Comparison of ENCODE assay signal across 34 cellular contexts in the genomic region with DNA sequence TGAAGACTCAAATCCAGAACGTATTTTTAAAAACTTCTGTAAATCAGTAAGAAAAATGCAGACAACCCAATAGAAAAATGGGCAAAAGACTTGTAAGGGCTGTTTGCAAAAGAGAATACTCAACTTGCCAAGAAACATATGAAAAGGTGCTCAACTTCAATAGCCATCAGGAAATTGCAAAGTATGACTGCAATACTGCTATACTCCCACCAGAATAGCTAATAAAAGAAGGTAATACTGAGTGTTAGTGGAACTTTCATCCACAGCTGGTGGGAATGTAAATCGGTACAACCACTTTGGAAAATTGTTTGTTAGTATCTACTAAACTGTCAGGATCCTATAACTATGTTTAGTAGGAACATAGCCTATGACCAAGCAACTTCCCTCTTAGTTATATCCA. TPM values are rescaled to one million over a fixed set of nuclear protein-coding genes. Genes with fewer than 3 reads are reported as not detected.
"Had no signal": no experiment of that assay in that cellular context is flagged by ENCODE, and none has a peak within 500 bp of the region (broad histone marks: within the 10 kb centered on the region; RNA-seq: fewer than 3 reads in every experiment).

No MANE protein-coding gene starts in this region.

- FAIRE-seq: astrocyte, TTC549 had no signal

- H3K27ac ChIP-seq: adrenal gland, body of pancreas, brain microvascular endothelial cell, breast epithelium, VCaP had no signal

- H3K9me3 ChIP-seq: adrenal gland, body of pancreas had no signal

- ATAC-seq: activated CD8-positive, alpha-beta T cell treated with anti-CD3 and anti-CD28 coated beads for 36 hours; activated T-cell treated with anti-CD3 and anti-CD28 coated beads, Interleukin-2, amount 50 U/mL, for 4 hours; activated T-cell treated with anti-CD3 and anti-CD28 coated beads, Interleukin-2, amount 50 U/mL, for 72 hours; activated T-helper 17 cell treated with anti-CD3 and anti-CD28 coated beads, Interleukin-2, amount 50 U/mL, for 72 hours; body of pancreas had no signal

- H3K36me3 ChIP-seq: adrenal gland, brain microvascular endothelial cell, breast epithelium had no signal

- DNase-seq: activated B cell treated with CpG ODN at 0.5 μM for 24 hours; activated CD4-positive, alpha-beta memory T cell treated with anti-CD3 and anti-CD28 coated beads for 36 hours; activated CD4-positive, alpha-beta T cell treated with anti-CD3 and anti-CD28 coated beads for 4 hours; activated CD4-positive, alpha-beta T cell treated with anti-CD3 and anti-CD28 coated beads, Interleukin-2, amount 10 ng/mL, durations not matched to agents 24 days and 14 days; activated CD4-positive, alpha-beta T cell treated with anti-CD3 and anti-CD28 coated beads, Interleukin-2, amount 50 U/mL, for 1 hour; activated CD4-positive, alpha-beta T cell treated with anti-CD3 and anti-CD28 coated beads, Interleukin-2, amount 50 U/mL, for 4 hours; activated CD4-positive, CD25-positive, alpha-beta regulatory T cell treated with anti-CD3 and anti-CD28 coated beads, Interleukin-2, amount 50 U/mL, for 72 hours; activated CD8-positive, alpha-beta memory T cell treated with anti-CD3 and anti-CD28 coated beads, Interleukin-2, amount 50 U/mL, for 4 hours; activated CD8-positive, alpha-beta T cell treated with anti-CD3 and anti-CD28 coated beads for 36 hours; activated effector memory CD4-positive, alpha-beta T cell treated with anti-CD3 and anti-CD28 coated beads, Interleukin-2, amount 50 U/mL, for 16 hours; activated naive CD4-positive, alpha-beta T cell treated with anti-CD3 and anti-CD28 coated beads, Interleukin-2, amount 10 ng/mL, durations not matched to agents 7 days and 5 days; activated naive CD4-positive, alpha-beta T cell treated with Interleukin-2 at 50 U/mL for 16 hours; activated naive CD8-positive, alpha-beta T cell treated with anti-CD3 and anti-CD28 coated beads for 36 hours; activated T-cell treated with anti-CD3 and anti-CD28 coated beads for 4 hours; activated T-cell treated with anti-CD3 and anti-CD28 coated beads, Interleukin-2, amount 50 U/mL, for 1 hour; activated T-cell treated with anti-CD3 and anti-CD28 coated beads, Interleukin-2, amount 50 U/mL, for 4 hours; activated T-cell treated with anti-CD3 and anti-CD28 coated beads, Interleukin-2, amount 50 U/mL, for 72 hours; adrenal gland; amniotic stem cell; aorta; body of pancreas; brain microvascular endothelial cell; central memory CD4-positive, alpha-beta T cell; T-helper 1 cell; T-helper 2 cell; T-helper 9 cell had no signal

- H3K4me1 ChIP-seq: adrenal gland, body of pancreas, breast epithelium had no signal

- H3K4me3 ChIP-seq: adrenal gland, body of pancreas, breast epithelium had no signal

- H3K27me3 ChIP-seq: body of pancreas, brain microvascular endothelial cell, breast epithelium had no signal

RNA-seq across cellular contexts. Expression of a gene that starts 48.1 kb away (rescaled TPM):
- total RNA-seq: activated B cell treated with CpG ODN at 0.5 μM for 24 hours; activated CD4-positive, alpha-beta memory T cell treated with anti-CD3 and anti-CD28 coated beads for 36 hours; activated CD4-positive, alpha-beta T cell treated with anti-CD3 and anti-CD28 coated beads, Interleukin-2, amount 10 ng/mL, durations not matched to agents 24 days and 14 days; activated CD8-positive, alpha-beta memory T cell treated with anti-CD3 and anti-CD28 coated beads for 36 hours; activated CD8-positive, alpha-beta T cell treated with anti-CD3 and anti-CD28 coated beads for 36 hours; activated naive CD8-positive, alpha-beta T cell treated with anti-CD3 and anti-CD28 coated beads for 36 hours; activated T-cell treated with anti-CD3 and anti-CD28 coated beads, Interleukin-2, amount 50 U/mL, for 4 hours; activated T-cell treated with anti-CD3 and anti-CD28 coated beads, Interleukin-2, amount 50 U/mL, for 72 hours; activated T-helper 1 cell treated with anti-CD3 and anti-CD28 coated beads, Interleukin-12 subunit alpha, Interleukin-12 subunit beta, Interleukin-2, Interleukin-4 antibody, amounts not matched to agents 30 ng/mL and 10 ng/mL and 1 ng/mL, durations not matched to agents 14 hours and 24 hours and 36 hours; activated T-helper 17 cell treated with anti-CD3 and anti-CD28 coated beads, Interleukin-2, amount 50 U/mL, for 72 hours; body of pancreas; cerebellum had no signal
- polyA plus RNA-seq: aorta had no signal
